In genomic region chr17:32265896-32266388, GRCh38 we compare ENCODE assay signal across 9 cellular contexts. TPM values are rescaled to one million over a fixed set of nuclear protein-coding genes. Genes with fewer than 3 reads are reported as not detected.
DNase-seq lines count a peak whose midpoint lies in the region; ATAC-seq and TF ChIP-seq lines count a peak whose summit lies in the region.
"Had no signal": no experiment of that assay in that cellular context is flagged by ENCODE, and none has a peak within 500 bp of the region (broad histone marks: within the 10 kb centered on the region; RNA-seq: fewer than 3 reads in every experiment).

No MANE protein-coding gene starts in this region.

- H3K4me3 ChIP-seq in cardiac fibroblast (replicated peaks in 1 of 2; ENCODE audit: low read depth in 2 of 2, low read length in 2 of 2) (peak overlapping the region; percentile 35 to 39), mononuclear cell (ENCODE audit: low read length) (peak overlapping the region; percentile 15)

- H3K4me1 ChIP-seq in mononuclear cell (ENCODE audit: insufficient read depth, low read length) = peaks cover 24% of the 10 kb centered on the region

- peak; percentile 16 for DNase-seq in stimulated activated CD4-positive, alpha-beta T cell treated with anti-CD3 and anti-CD28 coated beads, Interleukin-4, amount 100 ng/mL, for 1 hour
- DNase-seq in stimulated activated CD4-positive, alpha-beta T cell treated with anti-CD3 and anti-CD28 coated beads, Interleukin-2, amount 100 ng/mL, for 48 hours = no peak
- DNase-seq in cardiac fibroblast (ENCODE audit: low read depth in 2 of 2) (no peak), SW480 (ENCODE audit: low spot score) (no peak), mesenteric fat pad (ENCODE audit: low spot score) (no peak)
- DNase-seq: amniotic stem cell had no signal

- ATAC-seq in GM21381 (IDR thresholded peaks at IDR 0.05; ENCODE audit: unreplicated experiment) = no peak
- no peak for ATAC-seq in GM21367 (IDR thresholded peaks at IDR 0.05; ENCODE audit: unreplicated experiment)

- TF ChIP-seq CTCF in cardiac fibroblast (IDR thresholded peaks at IDR 0.05; ENCODE audit: low read depth, low read length) = no peak

- peaks cover 62% of the 10 kb centered on the region for H3K27me3 ChIP-seq in mononuclear cell (ENCODE audit: insufficient read depth, low read length)

- no peaks in the 10 kb centered on the region for H3K9me3 ChIP-seq in mononuclear cell (ENCODE audit: low read depth, low read length)

RNA-seq across cellular contexts. Expression of gene RHBDL3, which starts 0.3 kb away (rescaled TPM):
- total RNA-seq in mononuclear cell (0.73 TPM), mesenteric fat pad (0.87 TPM)
